Comparison of ENCODE assay signal across 8 cellular contexts in genomic region chr4:186029731-186030421, GRCh38. TPM values are rescaled to one million over a fixed set of nuclear protein-coding genes. Genes with fewer than 3 reads are reported as not detected.
DNase-seq lines count a peak whose midpoint lies in the region; ATAC-seq and TF ChIP-seq lines count a peak whose summit lies in the region.

No MANE protein-coding gene starts in this region.

- no peaks in the 10 kb centered on the region for H3K36me3 ChIP-seq in neural progenitor cell

- no peak overlapping the region for H2AFZ ChIP-seq in neural progenitor cell (replicated peaks)

- H3K27me3 Mint-ChIP-seq in neural progenitor cell (ENCODE audit: insufficient read depth, low read depth) = peaks cover 7% of the 10 kb centered on the region

- H3K9ac ChIP-seq in neural progenitor cell = no peak overlapping the region

- peaks cover 1% of the 10 kb centered on the region for H3K36me3 Mint-ChIP-seq in neural progenitor cell

- H3K27ac ChIP-seq in neural progenitor cell = peak overlapping the region; percentile 91

- H3K4me1 ChIP-seq in neural progenitor cell = peaks cover 31% of the 10 kb centered on the region

- H3K9me3 ChIP-seq in neural progenitor cell (ENCODE audit: low read depth) = no peaks in the 10 kb centered on the region

- H3K9me3 Mint-ChIP-seq in neural progenitor cell = peaks cover 27% of the 10 kb centered on the region

- peak overlapping the region; percentile 73 for H3K4me2 ChIP-seq in neural progenitor cell

- H3K4me1 Mint-ChIP-seq in neural progenitor cell = peaks cover 32% of the 10 kb centered on the region

- ATAC-seq in GM19395 (IDR thresholded peaks at IDR 0.05; ENCODE audit: unreplicated experiment) = no peak
- ATAC-seq in GM21717 (IDR thresholded peaks at IDR 0.05; ENCODE audit: unreplicated experiment) = no peak

- no peaks in the 10 kb centered on the region for H4K20me1 ChIP-seq in neural progenitor cell (ENCODE audit: low read depth)

- DNase-seq in Ammon's horn (ENCODE audit: low spot score) (peak; percentile 56), NCI-H748 treated with DMSO at 0.1 percent for 48 hours (lab: John Stamatoyannopoulos, UW) (peak; percentile 10), fibroblast of peridontal ligament (ENCODE audit: extremely low read depth) (peak; percentile 68), neural progenitor cell (ENCODE audit: low spot score) (peak; percentile 90), T-helper 9 cell (no peak)
- no peak for DNase-seq in central memory CD4-positive, alpha-beta T cell

- peak overlapping the region; percentile 23 for H3K4me3 ChIP-seq in neural progenitor cell

- TF ChIP-seq CTCF in neural progenitor cell (IDR thresholded peaks at IDR 0.05) = no peak

- no peaks in the 10 kb centered on the region for H3K79me2 ChIP-seq in neural progenitor cell (ENCODE audit: low read depth)

- peak overlapping the region; percentile 88 for H3K27ac Mint-ChIP-seq in neural progenitor cell

- H3K4me3 Mint-ChIP-seq in neural progenitor cell = peak overlapping the region; percentile 72

- H3F3A ChIP-seq in neural progenitor cell (ENCODE audit: low read depth) = peaks cover 53% of the 10 kb centered on the region

- H3K27me3 ChIP-seq in neural progenitor cell = no peaks in the 10 kb centered on the region

RNA-seq across cellular contexts. Expression of gene TLR3, which starts 39.1 kb away (rescaled TPM):
- total RNA-seq in neural progenitor cell (ENCODE audit: low replicate concordance) = 0.62 and 0.92 TPM in 2 replicates

Comparison
In these comparisons a context has a peak if more than half of its experiments do, and no peak if none do; other contexts are left out.
1. DNase-seq: peak in Ammon's horn (single experiment), NCI-H748 treated with DMSO at 0.1 percent for 48 hours (single experiment), fibroblast of peridontal ligament (single experiment) and neural progenitor cell (single experiment); none in central memory CD4-positive, alpha-beta T cell (single experiment) and T-helper 9 cell (single experiment).